Comparison of ENCODE assay signal across 1 cellular context in genomic region chr1:25694591-25695007, GRCh38.
TF ChIP-seq lines count a peak whose summit lies in the region.

No MANE protein-coding gene starts in this region.

TF ChIP-seq in SK-N-SH treated with all-trans-retinoic acid at 6 μM for 48 hours, 23 proteins besides CTCF, POLR2A, EP300 and RAD21 (continued from another document):
- TF ChIP-seq OSR1 (CRISPR knock-in tag; IDR thresholded peaks at IDR 0.05) (no peak), ZFP3 (CRISPR knock-in tag; IDR thresholded peaks at IDR 0.05) (no peak), PPARA (CRISPR knock-in tag; IDR thresholded peaks at IDR 0.05; ENCODE audit: borderline replicate concordance) (no peak), ZNF8 (CRISPR knock-in tag; IDR thresholded peaks at IDR 0.05) (no peak), TOX (CRISPR knock-in tag; IDR thresholded peaks at IDR 0.05; ENCODE audit: borderline replicate concordance) (no peak), POU6F1 (CRISPR knock-in tag; IDR thresholded peaks at IDR 0.05; ENCODE audit: borderline replicate concordance, low read depth) (no peak), ZC3H10 (CRISPR knock-in tag; IDR thresholded peaks at IDR 0.05) (no peak), ARNTL (CRISPR knock-in tag; IDR thresholded peaks at IDR 0.05; ENCODE audit: borderline replicate concordance, low read depth) (no peak), GLIS3 (CRISPR knock-in tag; IDR thresholded peaks at IDR 0.05) (no peak)
